8 cellular contexts compared by ENCODE assay signal in the genomic region with DNA sequence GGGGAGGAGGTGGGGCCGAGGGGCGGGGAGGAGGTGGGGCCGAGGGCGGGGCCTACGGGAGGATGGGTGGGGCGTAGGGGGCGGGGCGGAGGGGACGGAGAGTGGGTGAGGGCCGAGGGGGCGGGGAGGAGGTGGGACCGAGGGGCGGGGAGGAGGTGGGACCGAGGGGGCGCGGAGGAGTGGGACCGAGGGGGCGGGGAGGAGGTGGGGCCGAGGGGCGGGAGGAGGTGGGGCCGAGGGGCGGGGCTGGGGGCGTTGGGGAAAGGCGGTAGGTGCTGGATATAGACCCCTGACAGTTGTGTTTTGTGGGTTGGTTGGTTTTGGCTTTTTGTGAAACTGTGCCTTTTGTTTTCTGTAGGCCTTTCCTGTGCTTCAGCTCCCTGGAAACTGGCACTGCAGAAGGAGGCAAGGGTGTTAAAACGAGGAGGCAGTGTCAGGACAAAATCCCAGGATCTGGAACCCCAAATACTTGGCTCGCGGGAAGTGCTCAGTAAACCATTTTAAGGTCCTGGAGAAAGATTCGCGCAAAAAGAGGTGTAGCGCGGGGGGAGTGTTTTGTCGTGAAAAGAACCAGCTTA. TPM values are rescaled to one million over a fixed set of nuclear protein-coding genes. Genes with fewer than 3 reads are reported as not detected.
DNase-seq lines count a peak whose midpoint lies in the region; ATAC-seq, FAIRE-seq and TF ChIP-seq lines count a peak whose summit lies in the region.

No MANE protein-coding gene starts in this region.

- peaks cover 6% of the 10 kb centered on the region for H3K9me3 Mint-ChIP-seq in nephron

- DNase-seq in GM18507 (ENCODE audit: extremely low spot score, insufficient read length, low read depth) = peak; percentile 45
- DNase-seq in NCI-H2227 (lab: John Stamatoyannopoulos, UW; ENCODE audit: unreplicated experiment) = peak; percentile 87
- DNase-seq in activated T-cell treated with anti-CD3 and anti-CD28 coated beads for 1 hour (ENCODE audit: low read depth) = peak; percentile 64
- peak; percentile 60 to 78 for DNase-seq in fibroblast of lung (ENCODE audit: low read depth in 2 of 2)
- peak; percentile 83 for DNase-seq in stimulated activated naive CD4-positive, alpha-beta T cell treated with Interleukin-2 at 50 U/mL for 16 hours (lab: John Stamatoyannopoulos, UW)
- no peak for DNase-seq in RCC 7860 (ENCODE audit: low spot score)

- no peaks in the 10 kb centered on the region for H3K27me3 Mint-ChIP-seq in nephron (ENCODE audit: low read depth)

- no peaks in the 10 kb centered on the region for H3K36me3 Mint-ChIP-seq in nephron (ENCODE audit: low read depth)

- peak overlapping the region; percentile 64 for H2AFZ ChIP-seq in fibroblast of lung (ENCODE audit: low read length)

- FAIRE-seq in GM18507 (lab: Jason Lieb, UNC) = peak; percentile 47
- FAIRE-seq in RCC 7860 (lab: Jason Lieb, UNC) = no peak

- no peaks in the 10 kb centered on the region for H3K9me3 ChIP-seq in fibroblast of lung (ENCODE audit: control insufficient read depth, insufficient read depth, low read depth, low read length)

- no peaks in the 10 kb centered on the region for H3K4me1 ChIP-seq in fibroblast of lung (ENCODE audit: control insufficient read depth, extremely low read depth, insufficient read depth, low read length)

- H3K79me2 ChIP-seq in fibroblast of lung (ENCODE audit: control insufficient read depth, insufficient read depth, low read length) = peaks cover 22% of the 10 kb centered on the region

- no peaks in the 10 kb centered on the region for H3K27me3 ChIP-seq in fibroblast of lung (ENCODE audit: control insufficient read depth, insufficient read depth, low read length)

- H3K4me1 Mint-ChIP-seq in nephron = peaks cover 14% of the 10 kb centered on the region

- peak overlapping the region; percentile 23 to 61 (median 44) for H3K4me3 ChIP-seq in fibroblast of lung (replicated peaks in 1 of 4; ENCODE audit: control extremely low read depth in 1 of 4, insufficient read depth in 1 of 4, low read depth in 3 of 4, low read length in 4 of 4)

- no peak for ATAC-seq in HG02759 (IDR thresholded peaks at IDR 0.05; ENCODE audit: unreplicated experiment)

- H3K27ac Mint-ChIP-seq in nephron = peak overlapping the region; percentile 60 to 76 (median 67)

- no peak overlapping the region for H3K9ac ChIP-seq in fibroblast of lung (ENCODE audit: insufficient read depth, low read length)

- peak overlapping the region; percentile 81 to 89 (median 85) for H3K4me3 Mint-ChIP-seq in nephron

- H4K20me1 ChIP-seq in fibroblast of lung (ENCODE audit: control insufficient read depth, extremely low read depth, insufficient read depth, low read length) = no peaks in the 10 kb centered on the region

- no peak for TF ChIP-seq CTCF in fibroblast of lung (conservative IDR thresholded peaks at IDR 0.05 in 1 of 2, IDR thresholded peaks at IDR 0.05 in 1 of 2; ENCODE audit: low read depth in 1 of 2, low read length in 2 of 2)
- no peak for TF ChIP-seq CTCF in nephron (IDR thresholded peaks at IDR 0.05; ENCODE audit: unreplicated experiment in 3 of 3)

- H3K36me3 ChIP-seq in fibroblast of lung (ENCODE audit: control insufficient read depth, insufficient read depth, low read length) = no peaks in the 10 kb centered on the region

- H3K27ac ChIP-seq in fibroblast of lung (ENCODE audit: insufficient read depth, low read length) = no peak overlapping the region

- peak overlapping the region; percentile 51 for H3K4me2 ChIP-seq in fibroblast of lung (ENCODE audit: extremely low read depth, insufficient read depth, low read length)

RNA-seq across cellular contexts. Expression of a gene that starts 0.6 kb away (rescaled TPM):
- 9.5 and 10.4 TPM in 2 replicates for total RNA-seq in fibroblast of lung
- polyA plus RNA-seq in fibroblast of lung = 26.9 and 27.9 TPM in 2 replicates
- 16.5 and 16.6 TPM in 2 replicates for polyA plus RNA-seq in fibroblast of lung (2012)
- polyA minus RNA-seq in fibroblast of lung (ENCODE audit: low replicate concordance) = 6.6 and 7.5 TPM in 2 replicates

RNA-seq across cellular contexts. Expression of a gene that starts 10.9 kb away (rescaled TPM):
- 18.2 and 30.4 TPM in 2 replicates for total RNA-seq in fibroblast of lung
- polyA plus RNA-seq in fibroblast of lung = 22.2 and 23.6 TPM in 2 replicates
- 13.3 and 13.7 TPM in 2 replicates for polyA plus RNA-seq in fibroblast of lung (2012)
- 10.2 and 10.7 TPM in 2 replicates for polyA minus RNA-seq in fibroblast of lung (ENCODE audit: low replicate concordance)
